ENCODE assay signal across 1 cellular context in the genomic region with DNA sequence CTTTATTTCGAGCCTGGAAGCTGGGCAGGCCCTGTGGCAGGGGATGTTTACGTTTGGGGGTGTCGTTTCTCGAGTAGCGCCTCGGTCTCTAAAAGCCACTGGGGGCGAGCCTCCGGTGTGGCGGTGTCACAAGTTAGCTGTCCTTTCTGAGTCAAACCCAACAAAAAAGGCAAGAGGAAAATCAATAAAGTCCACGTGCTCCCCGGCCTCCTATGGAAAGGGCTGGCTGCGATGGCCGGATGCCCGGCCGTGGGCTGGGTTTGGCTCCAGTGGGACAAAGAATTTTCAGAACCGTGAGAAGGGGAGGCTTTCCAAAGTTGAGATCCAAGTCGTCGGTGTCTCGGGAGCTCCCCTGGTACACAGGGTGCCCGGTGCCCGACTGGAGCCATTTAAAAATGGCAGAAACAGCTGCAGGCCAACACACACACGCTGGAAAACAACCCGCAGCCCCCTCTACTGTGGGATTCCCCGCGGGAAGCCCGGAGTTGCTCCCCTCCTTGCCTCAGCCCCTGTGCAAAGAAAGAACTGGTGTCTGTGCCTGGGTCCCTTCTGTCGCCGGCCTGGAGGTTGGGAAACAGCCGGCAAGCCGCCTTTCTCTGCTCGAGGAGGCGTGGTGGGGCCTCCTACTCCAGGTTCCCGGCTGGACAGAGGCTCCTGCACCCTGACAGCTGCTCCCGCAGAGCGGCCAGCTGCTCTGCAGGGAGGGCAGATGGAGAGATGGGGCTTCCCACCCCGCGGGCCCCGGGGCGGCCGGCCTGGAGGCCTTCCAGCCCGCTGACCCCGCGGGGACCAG.
A peak's percentile ranks its signal among the peaks of the same experiment; 100 is the strongest.
TF ChIP-seq lines count a peak whose summit lies in the region.

No MANE protein-coding gene starts in this region.

TF ChIP-seq in HepG2, 621 proteins besides CTCF, POLR2A, EP300 and RAD21 (continued from another document and continues in another):
- TF ChIP-seq, protein P1, sequence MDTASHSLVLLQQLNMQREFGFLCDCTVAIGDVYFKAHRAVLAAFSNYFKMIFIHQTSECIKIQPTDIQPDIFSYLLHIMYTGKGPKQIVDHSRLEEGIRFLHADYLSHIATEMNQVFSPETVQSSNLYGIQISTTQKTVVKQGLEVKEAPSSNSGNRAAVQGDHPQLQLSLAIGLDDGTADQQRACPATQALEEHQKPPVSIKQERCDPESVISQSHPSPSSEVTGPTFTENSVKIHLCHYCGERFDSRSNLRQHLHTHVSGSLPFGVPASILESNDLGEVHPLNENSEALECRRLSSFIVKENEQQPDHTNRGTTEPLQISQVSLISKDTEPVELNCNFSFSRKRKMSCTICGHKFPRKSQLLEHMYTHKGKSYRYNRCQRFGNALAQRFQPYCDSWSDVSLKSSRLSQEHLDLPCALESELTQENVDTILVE (CRISPR knock-in tag; IDR thresholded peaks at IDR 0.05) = peak; percentile 42; the same call in 1 of the 2 replicates
- TF ChIP-seq KDM3A (CRISPR knock-in tag; IDR thresholded peaks at IDR 0.05; ENCODE audit: low read depth) (peak; percentile 67; the same call in 1 of the 2 replicates), ZNF3 (CRISPR knock-in tag; IDR thresholded peaks at IDR 0.05) (0 out of 2 replicates have a peak, but pooled peaks have one; percentile 38), ZSCAN31 (CRISPR knock-in tag; IDR thresholded peaks at IDR 0.05; ENCODE audit: low read depth) (peak; percentile 78; the same call in 1 of the 2 replicates), ONECUT2 (CRISPR knock-in tag; IDR thresholded peaks at IDR 0.05) (peak; percentile 99), ZNF501 (CRISPR knock-in tag; IDR thresholded peaks at IDR 0.05) (0 out of 2 replicates have a peak, but pooled peaks have one; percentile 33), NFYC (CRISPR knock-in tag; IDR thresholded peaks at IDR 0.05) (0 out of 2 replicates have a peak, but pooled peaks have one; percentile 43), ZKSCAN1 (IDR thresholded peaks at IDR 0.05; ENCODE audit: low read length) (no peak), HDAC1 (CRISPR knock-in tag; IDR thresholded peaks at IDR 0.05) (peak; percentile 86), ZNF383 (CRISPR knock-in tag; IDR thresholded peaks at IDR 0.05; ENCODE audit: borderline replicate concordance) (no peak), ZSCAN20 (CRISPR knock-in tag; IDR thresholded peaks at IDR 0.05; ENCODE audit: borderline replicate concordance) (no peak), ZNF547 (CRISPR knock-in tag; IDR thresholded peaks at IDR 0.05) (peak; percentile 18; the same call in 1 of the 2 replicates), SAP130 (CRISPR knock-in tag; IDR thresholded peaks at IDR 0.05; ENCODE audit: low read depth) (peak; percentile 87), NONO (IDR thresholded peaks at IDR 0.05) (no peak), NONO (CRISPR knock-in tag; conservative IDR thresholded peaks at IDR 0.05) (peak; percentile 45; the same call in 1 of the 2 replicates), GABPB1 (CRISPR knock-in tag; IDR thresholded peaks at IDR 0.05) (peak; percentile 16; the same call in 1 of the 2 replicates), NFKBIZ (CRISPR knock-in tag; IDR thresholded peaks at IDR 0.05) (no peak), ARNTL (CRISPR knock-in tag; IDR thresholded peaks at IDR 0.05) (peak; percentile 83), TARDBP (CRISPR knock-in tag; IDR thresholded peaks at IDR 0.05) (peak; percentile 35; the same call in 1 of the 2 replicates), DNMT1 (CRISPR knock-in tag; IDR thresholded peaks at IDR 0.05) (0 out of 2 replicates have a peak, but pooled peaks have one; percentile 25), ZNF354B (CRISPR knock-in tag; IDR thresholded peaks at IDR 0.05) (no peak), SKI (IDR thresholded peaks at IDR 0.05; ENCODE audit: partially characterized antibody) (peak; percentile 13), FOXK1 (CRISPR knock-in tag; IDR thresholded peaks at IDR 0.05; ENCODE audit: borderline replicate concordance, low read depth) (0 out of 2 replicates have a peak, but pooled peaks have one; percentile 28), BCL6 (CRISPR knock-in tag; IDR thresholded peaks at IDR 0.05) (peak; percentile 83; the same call in 1 of the 2 replicates), SALL1 (CRISPR knock-in tag; IDR thresholded peaks at IDR 0.05) (peak; percentile 61), NFKB2 (CRISPR knock-in tag; IDR thresholded peaks at IDR 0.05; ENCODE audit: borderline replicate concordance) (peak; percentile 65; the same call in 1 of the 2 replicates)
- TF ChIP-seq, protein P2, sequence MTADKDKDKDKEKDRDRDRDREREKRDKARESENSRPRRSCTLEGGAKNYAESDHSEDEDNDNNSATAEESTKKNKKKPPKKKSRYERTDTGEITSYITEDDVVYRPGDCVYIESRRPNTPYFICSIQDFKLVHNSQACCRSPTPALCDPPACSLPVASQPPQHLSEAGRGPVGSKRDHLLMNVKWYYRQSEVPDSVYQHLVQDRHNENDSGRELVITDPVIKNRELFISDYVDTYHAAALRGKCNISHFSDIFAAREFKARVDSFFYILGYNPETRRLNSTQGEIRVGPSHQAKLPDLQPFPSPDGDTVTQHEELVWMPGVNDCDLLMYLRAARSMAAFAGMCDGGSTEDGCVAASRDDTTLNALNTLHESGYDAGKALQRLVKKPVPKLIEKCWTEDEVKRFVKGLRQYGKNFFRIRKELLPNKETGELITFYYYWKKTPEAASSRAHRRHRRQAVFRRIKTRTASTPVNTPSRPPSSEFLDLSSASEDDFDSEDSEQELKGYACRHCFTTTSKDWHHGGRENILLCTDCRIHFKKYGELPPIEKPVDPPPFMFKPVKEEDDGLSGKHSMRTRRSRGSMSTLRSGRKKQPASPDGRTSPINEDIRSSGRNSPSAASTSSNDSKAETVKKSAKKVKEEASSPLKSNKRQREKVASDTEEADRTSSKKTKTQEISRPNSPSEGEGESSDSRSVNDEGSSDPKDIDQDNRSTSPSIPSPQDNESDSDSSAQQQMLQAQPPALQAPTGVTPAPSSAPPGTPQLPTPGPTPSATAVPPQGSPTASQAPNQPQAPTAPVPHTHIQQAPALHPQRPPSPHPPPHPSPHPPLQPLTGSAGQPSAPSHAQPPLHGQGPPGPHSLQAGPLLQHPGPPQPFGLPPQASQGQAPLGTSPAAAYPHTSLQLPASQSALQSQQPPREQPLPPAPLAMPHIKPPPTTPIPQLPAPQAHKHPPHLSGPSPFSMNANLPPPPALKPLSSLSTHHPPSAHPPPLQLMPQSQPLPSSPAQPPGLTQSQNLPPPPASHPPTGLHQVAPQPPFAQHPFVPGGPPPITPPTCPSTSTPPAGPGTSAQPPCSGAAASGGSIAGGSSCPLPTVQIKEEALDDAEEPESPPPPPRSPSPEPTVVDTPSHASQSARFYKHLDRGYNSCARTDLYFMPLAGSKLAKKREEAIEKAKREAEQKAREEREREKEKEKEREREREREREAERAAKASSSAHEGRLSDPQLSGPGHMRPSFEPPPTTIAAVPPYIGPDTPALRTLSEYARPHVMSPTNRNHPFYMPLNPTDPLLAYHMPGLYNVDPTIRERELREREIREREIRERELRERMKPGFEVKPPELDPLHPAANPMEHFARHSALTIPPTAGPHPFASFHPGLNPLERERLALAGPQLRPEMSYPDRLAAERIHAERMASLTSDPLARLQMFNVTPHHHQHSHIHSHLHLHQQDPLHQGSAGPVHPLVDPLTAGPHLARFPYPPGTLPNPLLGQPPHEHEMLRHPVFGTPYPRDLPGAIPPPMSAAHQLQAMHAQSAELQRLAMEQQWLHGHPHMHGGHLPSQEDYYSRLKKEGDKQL (CRISPR knock-in tag; IDR thresholded peaks at IDR 0.05; ENCODE audit: low read depth) = 0 out of 2 replicates have a peak, but pooled peaks have one; percentile 21
- TF ChIP-seq, protein P3, sequence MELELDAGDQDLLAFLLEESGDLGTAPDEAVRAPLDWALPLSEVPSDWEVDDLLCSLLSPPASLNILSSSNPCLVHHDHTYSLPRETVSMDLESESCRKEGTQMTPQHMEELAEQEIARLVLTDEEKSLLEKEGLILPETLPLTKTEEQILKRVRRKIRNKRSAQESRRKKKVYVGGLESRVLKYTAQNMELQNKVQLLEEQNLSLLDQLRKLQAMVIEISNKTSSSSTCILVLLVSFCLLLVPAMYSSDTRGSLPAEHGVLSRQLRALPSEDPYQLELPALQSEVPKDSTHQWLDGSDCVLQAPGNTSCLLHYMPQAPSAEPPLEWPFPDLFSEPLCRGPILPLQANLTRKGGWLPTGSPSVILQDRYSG (CRISPR knock-in tag; IDR thresholded peaks at IDR 0.05) = 0 out of 2 replicates have a peak, but pooled peaks have one; percentile 16
- TF ChIP-seq, protein P4, sequence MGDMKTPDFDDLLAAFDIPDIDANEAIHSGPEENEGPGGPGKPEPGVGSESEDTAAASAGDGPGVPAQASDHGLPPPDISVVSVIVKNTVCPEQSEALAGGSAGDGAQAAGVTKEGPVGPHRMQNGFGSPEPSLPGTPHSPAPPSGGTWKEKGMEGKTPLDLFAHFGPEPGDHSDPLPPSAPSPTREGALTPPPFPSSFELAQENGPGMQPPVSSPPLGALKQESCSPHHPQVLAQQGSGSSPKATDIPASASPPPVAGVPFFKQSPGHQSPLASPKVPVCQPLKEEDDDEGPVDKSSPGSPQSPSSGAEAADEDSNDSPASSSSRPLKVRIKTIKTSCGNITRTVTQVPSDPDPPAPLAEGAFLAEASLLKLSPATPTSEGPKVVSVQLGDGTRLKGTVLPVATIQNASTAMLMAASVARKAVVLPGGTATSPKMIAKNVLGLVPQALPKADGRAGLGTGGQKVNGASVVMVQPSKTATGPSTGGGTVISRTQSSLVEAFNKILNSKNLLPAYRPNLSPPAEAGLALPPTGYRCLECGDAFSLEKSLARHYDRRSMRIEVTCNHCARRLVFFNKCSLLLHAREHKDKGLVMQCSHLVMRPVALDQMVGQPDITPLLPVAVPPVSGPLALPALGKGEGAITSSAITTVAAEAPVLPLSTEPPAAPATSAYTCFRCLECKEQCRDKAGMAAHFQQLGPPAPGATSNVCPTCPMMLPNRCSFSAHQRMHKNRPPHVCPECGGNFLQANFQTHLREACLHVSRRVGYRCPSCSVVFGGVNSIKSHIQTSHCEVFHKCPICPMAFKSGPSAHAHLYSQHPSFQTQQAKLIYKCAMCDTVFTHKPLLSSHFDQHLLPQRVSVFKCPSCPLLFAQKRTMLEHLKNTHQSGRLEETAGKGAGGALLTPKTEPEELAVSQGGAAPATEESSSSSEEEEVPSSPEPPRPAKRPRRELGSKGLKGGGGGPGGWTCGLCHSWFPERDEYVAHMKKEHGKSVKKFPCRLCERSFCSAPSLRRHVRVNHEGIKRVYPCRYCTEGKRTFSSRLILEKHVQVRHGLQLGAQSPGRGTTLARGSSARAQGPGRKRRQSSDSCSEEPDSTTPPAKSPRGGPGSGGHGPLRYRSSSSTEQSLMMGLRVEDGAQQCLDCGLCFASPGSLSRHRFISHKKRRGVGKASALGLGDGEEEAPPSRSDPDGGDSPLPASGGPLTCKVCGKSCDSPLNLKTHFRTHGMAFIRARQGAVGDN (CRISPR knock-in tag; IDR thresholded peaks at IDR 0.05) = peak; percentile 89
- TF ChIP-seq, protein P5, sequence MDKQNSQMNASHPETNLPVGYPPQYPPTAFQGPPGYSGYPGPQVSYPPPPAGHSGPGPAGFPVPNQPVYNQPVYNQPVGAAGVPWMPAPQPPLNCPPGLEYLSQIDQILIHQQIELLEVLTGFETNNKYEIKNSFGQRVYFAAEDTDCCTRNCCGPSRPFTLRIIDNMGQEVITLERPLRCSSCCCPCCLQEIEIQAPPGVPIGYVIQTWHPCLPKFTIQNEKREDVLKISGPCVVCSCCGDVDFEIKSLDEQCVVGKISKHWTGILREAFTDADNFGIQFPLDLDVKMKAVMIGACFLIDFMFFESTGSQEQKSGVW (CRISPR knock-in tag; IDR thresholded peaks at IDR 0.05; ENCODE audit: borderline replicate concordance) = peak; percentile 46; the same call in 1 of the 2 replicates
- TF ChIP-seq, protein P6, sequence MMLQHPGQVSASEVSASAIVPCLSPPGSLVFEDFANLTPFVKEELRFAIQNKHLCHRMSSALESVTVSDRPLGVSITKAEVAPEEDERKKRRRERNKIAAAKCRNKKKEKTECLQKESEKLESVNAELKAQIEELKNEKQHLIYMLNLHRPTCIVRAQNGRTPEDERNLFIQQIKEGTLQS (CRISPR knock-in tag; IDR thresholded peaks at IDR 0.05) = 0 out of 2 replicates have a peak, but pooled peaks have one; percentile 33
- TF ChIP-seq, protein P7, sequence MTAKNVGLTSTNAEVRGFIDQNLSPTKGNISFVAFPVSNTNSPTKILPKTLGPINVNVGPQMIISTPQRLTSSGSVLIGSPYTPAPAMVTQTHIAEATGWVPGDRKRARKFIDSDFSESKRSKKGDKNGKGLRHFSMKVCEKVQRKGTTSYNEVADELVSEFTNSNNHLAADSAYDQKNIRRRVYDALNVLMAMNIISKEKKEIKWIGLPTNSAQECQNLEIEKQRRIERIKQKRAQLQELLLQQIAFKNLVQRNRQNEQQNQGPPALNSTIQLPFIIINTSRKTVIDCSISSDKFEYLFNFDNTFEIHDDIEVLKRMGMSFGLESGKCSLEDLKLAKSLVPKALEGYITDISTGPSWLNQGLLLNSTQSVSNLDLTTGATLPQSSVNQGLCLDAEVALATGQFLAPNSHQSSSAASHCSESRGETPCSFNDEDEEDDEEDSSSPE (CRISPR knock-in tag; IDR thresholded peaks at IDR 0.05) = peak; percentile 57
- TF ChIP-seq, protein P8, sequence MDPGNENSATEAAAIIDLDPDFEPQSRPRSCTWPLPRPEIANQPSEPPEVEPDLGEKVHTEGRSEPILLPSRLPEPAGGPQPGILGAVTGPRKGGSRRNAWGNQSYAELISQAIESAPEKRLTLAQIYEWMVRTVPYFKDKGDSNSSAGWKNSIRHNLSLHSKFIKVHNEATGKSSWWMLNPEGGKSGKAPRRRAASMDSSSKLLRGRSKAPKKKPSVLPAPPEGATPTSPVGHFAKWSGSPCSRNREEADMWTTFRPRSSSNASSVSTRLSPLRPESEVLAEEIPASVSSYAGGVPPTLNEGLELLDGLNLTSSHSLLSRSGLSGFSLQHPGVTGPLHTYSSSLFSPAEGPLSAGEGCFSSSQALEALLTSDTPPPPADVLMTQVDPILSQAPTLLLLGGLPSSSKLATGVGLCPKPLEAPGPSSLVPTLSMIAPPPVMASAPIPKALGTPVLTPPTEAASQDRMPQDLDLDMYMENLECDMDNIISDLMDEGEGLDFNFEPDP (CRISPR knock-in tag; conservative IDR thresholded peaks at IDR 0.05) = peak; percentile 68; the same call in 1 of the 2 replicates
- TF ChIP-seq, protein P9, sequence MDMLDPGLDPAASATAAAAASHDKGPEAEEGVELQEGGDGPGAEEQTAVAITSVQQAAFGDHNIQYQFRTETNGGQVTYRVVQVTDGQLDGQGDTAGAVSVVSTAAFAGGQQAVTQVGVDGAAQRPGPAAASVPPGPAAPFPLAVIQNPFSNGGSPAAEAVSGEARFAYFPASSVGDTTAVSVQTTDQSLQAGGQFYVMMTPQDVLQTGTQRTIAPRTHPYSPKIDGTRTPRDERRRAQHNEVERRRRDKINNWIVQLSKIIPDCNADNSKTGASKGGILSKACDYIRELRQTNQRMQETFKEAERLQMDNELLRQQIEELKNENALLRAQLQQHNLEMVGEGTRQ (IDR thresholded peaks at IDR 0.05; ENCODE audit: low read depth, low read length) = peak; percentile 81
- TF ChIP-seq, protein P9 (CRISPR knock-in tag; IDR thresholded peaks at IDR 0.05; ENCODE audit: borderline replicate concordance) = peak; percentile 89; the same call in 1 of the 2 replicates
